Comparison of ENCODE assay signal across 24 cellular contexts in genomic region chrX:134235236-134235635, GRCh38. TPM values are rescaled to one million over a fixed set of nuclear protein-coding genes. Genes with fewer than 3 reads are reported as not detected.
"Had no signal": no experiment of that assay in that cellular context is flagged by ENCODE, and none has a peak within 500 bp of the region (broad histone marks: within the 10 kb centered on the region; RNA-seq: fewer than 3 reads in every experiment).

No MANE protein-coding gene starts in this region.

- DNase-seq: KBM-7, MV-4-11, NCI-H1048, NCI-H1105, NCI-H1417, NCI-H1436 treated with DMSO at 0.1 percent for 48 hours, NCI-H1694, NCI-H187 treated with DMSO at 0.1 percent for 48 hours, NCI-H2029 treated with DMSO at 0.1 percent for 48 hours, NCI-H2171 treated with DMSO at 0.1 percent for 48 hours, NCI-H345, NCI-H524, NCI-H526 treated with DMSO at 0.1 percent for 48 hours, NCI-H774, Peyer's patch, SHP77 treated with DMSO at 0.1 percent for 48 hours, SJCRH30, T-helper 1 cell had no signal

- H3K27ac ChIP-seq: HL-60, Peyer's patch, SJCRH30 had no signal

- FAIRE-seq: HTR-8/SVneo had no signal

RNA-seq across cellular contexts. Expression of gene CCDC160, which starts 1.7 kb away (rescaled TPM):
- total RNA-seq: MCF 10A, NCI-H460, Peyer's patch, Right ventricle myocardium inferior, RPMI7951 had no signal
